In the genomic region with DNA sequence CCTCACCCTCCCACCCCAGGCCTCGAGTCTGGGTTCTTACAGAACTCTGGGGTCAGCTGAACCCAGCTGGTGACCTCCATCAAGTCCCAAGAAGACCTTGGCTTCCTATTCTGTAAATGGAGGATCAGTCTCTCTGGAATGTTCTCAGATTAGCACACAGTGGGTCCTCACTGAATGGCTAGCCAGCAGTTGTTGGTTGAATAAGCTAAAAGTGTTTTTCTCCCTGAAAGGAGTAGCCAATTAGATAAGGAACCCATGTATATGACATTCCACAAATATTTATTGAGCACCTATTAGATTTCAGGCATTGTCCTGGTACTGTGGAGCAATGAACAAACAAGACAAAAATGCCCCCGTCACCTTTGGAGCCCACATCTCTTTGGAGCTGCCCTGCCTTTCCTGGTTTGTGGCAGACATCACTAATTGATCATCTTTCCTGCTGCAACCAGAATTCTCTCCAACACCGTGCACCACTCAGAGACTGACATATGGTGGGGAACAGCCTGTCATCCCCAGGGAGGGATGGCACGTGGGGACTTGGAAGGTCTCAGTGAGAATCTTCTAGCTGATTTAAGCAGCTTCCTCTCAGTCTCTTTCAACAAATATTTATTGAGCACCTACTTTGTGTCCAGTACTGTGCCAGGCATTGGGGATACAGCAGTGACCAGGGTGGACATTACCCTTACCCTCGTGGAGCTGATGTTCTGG, we compare ENCODE assay signal across 1 cellular context.
TF ChIP-seq lines count a peak whose summit lies in the region.

No MANE protein-coding gene starts in this region.

TF ChIP-seq in HepG2, 621 proteins besides CTCF, POLR2A, EP300 and RAD21 (continued from another document):
- TF ChIP-seq, protein P1, sequence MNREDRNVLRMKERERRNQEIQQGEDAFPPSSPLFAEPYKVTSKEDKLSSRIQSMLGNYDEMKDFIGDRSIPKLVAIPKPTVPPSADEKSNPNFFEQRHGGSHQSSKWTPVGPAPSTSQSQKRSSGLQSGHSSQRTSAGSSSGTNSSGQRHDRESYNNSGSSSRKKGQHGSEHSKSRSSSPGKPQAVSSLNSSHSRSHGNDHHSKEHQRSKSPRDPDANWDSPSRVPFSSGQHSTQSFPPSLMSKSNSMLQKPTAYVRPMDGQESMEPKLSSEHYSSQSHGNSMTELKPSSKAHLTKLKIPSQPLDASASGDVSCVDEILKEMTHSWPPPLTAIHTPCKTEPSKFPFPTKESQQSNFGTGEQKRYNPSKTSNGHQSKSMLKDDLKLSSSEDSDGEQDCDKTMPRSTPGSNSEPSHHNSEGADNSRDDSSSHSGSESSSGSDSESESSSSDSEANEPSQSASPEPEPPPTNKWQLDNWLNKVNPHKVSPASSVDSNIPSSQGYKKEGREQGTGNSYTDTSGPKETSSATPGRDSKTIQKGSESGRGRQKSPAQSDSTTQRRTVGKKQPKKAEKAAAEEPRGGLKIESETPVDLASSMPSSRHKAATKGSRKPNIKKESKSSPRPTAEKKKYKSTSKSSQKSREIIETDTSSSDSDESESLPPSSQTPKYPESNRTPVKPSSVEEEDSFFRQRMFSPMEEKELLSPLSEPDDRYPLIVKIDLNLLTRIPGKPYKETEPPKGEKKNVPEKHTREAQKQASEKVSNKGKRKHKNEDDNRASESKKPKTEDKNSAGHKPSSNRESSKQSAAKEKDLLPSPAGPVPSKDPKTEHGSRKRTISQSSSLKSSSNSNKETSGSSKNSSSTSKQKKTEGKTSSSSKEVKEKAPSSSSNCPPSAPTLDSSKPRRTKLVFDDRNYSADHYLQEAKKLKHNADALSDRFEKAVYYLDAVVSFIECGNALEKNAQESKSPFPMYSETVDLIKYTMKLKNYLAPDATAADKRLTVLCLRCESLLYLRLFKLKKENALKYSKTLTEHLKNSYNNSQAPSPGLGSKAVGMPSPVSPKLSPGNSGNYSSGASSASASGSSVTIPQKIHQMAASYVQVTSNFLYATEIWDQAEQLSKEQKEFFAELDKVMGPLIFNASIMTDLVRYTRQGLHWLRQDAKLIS (CRISPR knock-in tag; IDR thresholded peaks at IDR 0.05), result no peak
- TF ChIP-seq HNRNPUL1 (IDR thresholded peaks at IDR 0.05; ENCODE audit: low read depth, low read length) (no peak), ZNF776 (CRISPR knock-in tag; IDR thresholded peaks at IDR 0.05) (0 out of 2 replicates have a peak, but pooled peaks have one; percentile 37), ZNF543 (CRISPR knock-in tag; IDR thresholded peaks at IDR 0.05) (peak; percentile 57; the same call in 1 of the 2 replicates), ZNF564 (CRISPR knock-in tag; IDR thresholded peaks at IDR 0.05) (0 out of 2 replicates have a peak, but pooled peaks have one; percentile 68), MTA3 (CRISPR knock-in tag; IDR thresholded peaks at IDR 0.05) (no peak), ZBTB38 (CRISPR knock-in tag; IDR thresholded peaks at IDR 0.05) (no peak), JUN (CRISPR knock-in tag; IDR thresholded peaks at IDR 0.05) (no peak), SP4 (CRISPR knock-in tag; IDR thresholded peaks at IDR 0.05) (no peak), SOX5 (CRISPR knock-in tag; IDR thresholded peaks at IDR 0.05; ENCODE audit: borderline replicate concordance) (peak; percentile 71; the same call in 1 of the 2 replicates), ZNF292 (CRISPR knock-in tag; IDR thresholded peaks at IDR 0.05; ENCODE audit: borderline replicate concordance, low read depth) (no peak), GABPB1 (CRISPR knock-in tag; IDR thresholded peaks at IDR 0.05) (no peak), SP2 (CRISPR knock-in tag; IDR thresholded peaks at IDR 0.05) (no peak), NFKBIZ (CRISPR knock-in tag; IDR thresholded peaks at IDR 0.05) (no peak), ZNF232 (CRISPR knock-in tag; IDR thresholded peaks at IDR 0.05; ENCODE audit: borderline replicate concordance) (no peak; the same call in 1 of the 2 replicates), ZNF616 (CRISPR knock-in tag; IDR thresholded peaks at IDR 0.05; ENCODE audit: low read depth) (no peak), ELF1 (CRISPR knock-in tag; IDR thresholded peaks at IDR 0.05) (peak; percentile 45; the same call in 1 of the 2 replicates), HNF4G (IDR thresholded peaks at IDR 0.05; ENCODE audit: borderline replicate concordance, low read depth, low read length) (peak; percentile 42; the same call in 1 of the 2 replicates), HNF4G (CRISPR knock-in tag; IDR thresholded peaks at IDR 0.05; ENCODE audit: borderline replicate concordance, low read depth) (no peak), PRMT3 (CRISPR knock-in tag; IDR thresholded peaks at IDR 0.05; ENCODE audit: borderline replicate concordance, low read depth) (no peak), ZNF205 (CRISPR knock-in tag; IDR thresholded peaks at IDR 0.05) (no peak), MED1 (CRISPR knock-in tag; IDR thresholded peaks at IDR 0.05) (peak; percentile 58), ZNF264 (CRISPR knock-in tag; IDR thresholded peaks at IDR 0.05) (peak; percentile 84; the same call in 1 of the 2 replicates), ATRX (CRISPR knock-in tag; IDR thresholded peaks at IDR 0.05; ENCODE audit: borderline replicate concordance) (no peak), RORA (CRISPR knock-in tag; IDR thresholded peaks at IDR 0.05) (no peak), HES4 (CRISPR knock-in tag; IDR thresholded peaks at IDR 0.05; ENCODE audit: borderline replicate concordance) (0 out of 2 replicates have a peak, but pooled peaks have one; percentile 63), TAF1 (CRISPR knock-in tag; IDR thresholded peaks at IDR 0.05) (0 out of 2 replicates have a peak, but pooled peaks have one; percentile 24), ZNF746 (CRISPR knock-in tag; IDR thresholded peaks at IDR 0.05) (no peak), NFYC (CRISPR knock-in tag; IDR thresholded peaks at IDR 0.05) (0 out of 2 replicates have a peak, but pooled peaks have one; percentile 33), FOSL2 (CRISPR knock-in tag; IDR thresholded peaks at IDR 0.05) (peak; percentile 45; the same call in 1 of the 2 replicates), NCOA2 (CRISPR knock-in tag; IDR thresholded peaks at IDR 0.05) (peak; percentile 53; the same call in 1 of the 2 replicates), CREB1 (IDR thresholded peaks at IDR 0.05) (no peak), CREB1 (CRISPR knock-in tag; IDR thresholded peaks at IDR 0.05) (no peak), SALL1 (CRISPR knock-in tag; IDR thresholded peaks at IDR 0.05) (peak; percentile 48), KLF6 (CRISPR knock-in tag; IDR thresholded peaks at IDR 0.05) (no peak), MLLT10 (CRISPR knock-in tag; IDR thresholded peaks at IDR 0.05) (no peak)
- TF ChIP-seq, protein P2, sequence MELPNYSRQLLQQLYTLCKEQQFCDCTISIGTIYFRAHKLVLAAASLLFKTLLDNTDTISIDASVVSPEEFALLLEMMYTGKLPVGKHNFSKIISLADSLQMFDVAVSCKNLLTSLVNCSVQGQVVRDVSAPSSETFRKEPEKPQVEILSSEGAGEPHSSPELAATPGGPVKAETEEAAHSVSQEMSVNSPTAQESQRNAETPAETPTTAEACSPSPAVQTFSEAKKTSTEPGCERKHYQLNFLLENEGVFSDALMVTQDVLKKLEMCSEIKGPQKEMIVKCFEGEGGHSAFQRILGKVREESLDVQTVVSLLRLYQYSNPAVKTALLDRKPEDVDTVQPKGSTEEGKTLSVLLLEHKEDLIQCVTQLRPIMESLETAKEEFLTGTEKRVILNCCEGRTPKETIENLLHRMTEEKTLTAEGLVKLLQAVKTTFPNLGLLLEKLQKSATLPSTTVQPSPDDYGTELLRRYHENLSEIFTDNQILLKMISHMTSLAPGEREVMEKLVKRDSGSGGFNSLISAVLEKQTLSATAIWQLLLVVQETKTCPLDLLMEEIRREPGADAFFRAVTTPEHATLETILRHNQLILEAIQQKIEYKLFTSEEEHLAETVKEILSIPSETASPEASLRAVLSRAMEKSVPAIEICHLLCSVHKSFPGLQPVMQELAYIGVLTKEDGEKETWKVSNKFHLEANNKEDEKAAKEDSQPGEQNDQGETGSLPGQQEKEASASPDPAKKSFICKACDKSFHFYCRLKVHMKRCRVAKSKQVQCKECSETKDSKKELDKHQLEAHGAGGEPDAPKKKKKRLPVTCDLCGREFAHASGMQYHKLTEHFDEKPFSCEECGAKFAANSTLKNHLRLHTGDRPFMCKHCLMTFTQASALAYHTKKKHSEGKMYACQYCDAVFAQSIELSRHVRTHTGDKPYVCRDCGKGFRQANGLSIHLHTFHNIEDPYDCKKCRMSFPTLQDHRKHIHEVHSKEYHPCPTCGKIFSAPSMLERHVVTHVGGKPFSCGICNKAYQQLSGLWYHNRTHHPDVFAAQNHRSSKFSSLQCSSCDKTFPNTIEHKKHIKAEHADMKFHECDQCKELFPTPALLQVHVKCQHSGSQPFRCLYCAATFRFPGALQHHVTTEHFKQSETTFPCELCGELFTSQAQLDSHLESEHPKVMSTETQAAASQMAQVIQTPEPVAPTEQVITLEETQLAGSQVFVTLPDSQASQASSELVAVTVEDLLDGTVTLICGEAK (IDR thresholded peaks at IDR 0.05), result no peak
- TF ChIP-seq, protein P2 (CRISPR knock-in tag; IDR thresholded peaks at IDR 0.05), result no peak
- TF ChIP-seq, protein P3, sequence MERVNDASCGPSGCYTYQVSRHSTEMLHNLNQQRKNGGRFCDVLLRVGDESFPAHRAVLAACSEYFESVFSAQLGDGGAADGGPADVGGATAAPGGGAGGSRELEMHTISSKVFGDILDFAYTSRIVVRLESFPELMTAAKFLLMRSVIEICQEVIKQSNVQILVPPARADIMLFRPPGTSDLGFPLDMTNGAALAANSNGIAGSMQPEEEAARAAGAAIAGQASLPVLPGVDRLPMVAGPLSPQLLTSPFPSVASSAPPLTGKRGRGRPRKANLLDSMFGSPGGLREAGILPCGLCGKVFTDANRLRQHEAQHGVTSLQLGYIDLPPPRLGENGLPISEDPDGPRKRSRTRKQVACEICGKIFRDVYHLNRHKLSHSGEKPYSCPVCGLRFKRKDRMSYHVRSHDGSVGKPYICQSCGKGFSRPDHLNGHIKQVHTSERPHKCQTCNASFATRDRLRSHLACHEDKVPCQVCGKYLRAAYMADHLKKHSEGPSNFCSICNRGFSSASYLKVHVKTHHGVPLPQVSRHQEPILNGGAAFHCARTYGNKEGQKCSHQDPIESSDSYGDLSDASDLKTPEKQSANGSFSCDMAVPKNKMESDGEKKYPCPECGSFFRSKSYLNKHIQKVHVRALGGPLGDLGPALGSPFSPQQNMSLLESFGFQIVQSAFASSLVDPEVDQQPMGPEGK (CRISPR knock-in tag; IDR thresholded peaks at IDR 0.05), result peak; percentile 76
- TF ChIP-seq, protein P4, sequence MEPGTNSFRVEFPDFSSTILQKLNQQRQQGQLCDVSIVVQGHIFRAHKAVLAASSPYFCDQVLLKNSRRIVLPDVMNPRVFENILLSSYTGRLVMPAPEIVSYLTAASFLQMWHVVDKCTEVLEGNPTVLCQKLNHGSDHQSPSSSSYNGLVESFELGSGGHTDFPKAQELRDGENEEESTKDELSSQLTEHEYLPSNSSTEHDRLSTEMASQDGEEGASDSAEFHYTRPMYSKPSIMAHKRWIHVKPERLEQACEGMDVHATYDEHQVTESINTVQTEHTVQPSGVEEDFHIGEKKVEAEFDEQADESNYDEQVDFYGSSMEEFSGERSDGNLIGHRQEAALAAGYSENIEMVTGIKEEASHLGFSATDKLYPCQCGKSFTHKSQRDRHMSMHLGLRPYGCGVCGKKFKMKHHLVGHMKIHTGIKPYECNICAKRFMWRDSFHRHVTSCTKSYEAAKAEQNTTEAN (CRISPR knock-in tag; conservative IDR thresholded peaks at IDR 0.05), result 0 out of 2 replicates have a peak, but pooled peaks have one; percentile 47
TF ChIP-seq in HepG2: peak in this region for 95.
